In genomic region chr5:52786937-52787599, GRCh38 we compare ENCODE assay signal across 8 cellular contexts. TPM values are rescaled to one million over a fixed set of nuclear protein-coding genes. Genes with fewer than 3 reads are reported as not detected.
DNase-seq lines count a peak whose midpoint lies in the region; ATAC-seq and TF ChIP-seq lines count a peak whose summit lies in the region.

No MANE protein-coding gene starts in this region.

- H3K36me3 ChIP-seq in CD4-positive, alpha-beta memory T cell (ENCODE audit: insufficient read depth, low read length), result no peaks in the 10 kb centered on the region
- no peaks in the 10 kb centered on the region for H3K36me3 ChIP-seq in NT2/D1 (ENCODE audit: insufficient read depth, insufficient read length, low read length)
- H3K36me3 ChIP-seq in left lung, result no peaks in the 10 kb centered on the region
- H3K36me3 ChIP-seq in tibial nerve, result no peaks in the 10 kb centered on the region

- no peaks in the 10 kb centered on the region for H3K9me3 Mint-ChIP-seq in CD4-positive, alpha-beta memory T cell
- H3K9me3 Mint-ChIP-seq in MCF 10A (ENCODE audit: unreplicated experiment), result no peaks in the 10 kb centered on the region

- H3K27me3 Mint-ChIP-seq in CD4-positive, alpha-beta memory T cell, result peaks cover 2% of the 10 kb centered on the region in 2 donors
- H3K27me3 Mint-ChIP-seq in MCF 10A (ENCODE audit: insufficient read depth, unreplicated experiment), result no peaks in the 10 kb centered on the region

- peaks cover 0 to 2% of the 10 kb centered on the region in 2 donors for H3K36me3 Mint-ChIP-seq in CD4-positive, alpha-beta memory T cell
- H3K36me3 Mint-ChIP-seq in MCF 10A (ENCODE audit: insufficient read depth, unreplicated experiment), result no peaks in the 10 kb centered on the region

- TF ChIP-seq CTCF in MCF 10A (IDR thresholded peaks at IDR 0.05; ENCODE audit: unreplicated experiment), result peak; percentile 28
- peak in 1 of 2 donors; percentile 27 for TF ChIP-seq CTCF in left lung (IDR thresholded peaks at IDR 0.05)
- TF ChIP-seq CTCF in tibial nerve (IDR thresholded peaks at IDR 0.05), result peak in 2 of 5 experiments; percentile 19 to 28

- H3K27ac ChIP-seq in CD4-positive, alpha-beta memory T cell (ENCODE audit: low read depth, low read length), result no peak overlapping the region
- H3K27ac ChIP-seq in left lung (peak overlapping the region; percentile 86 to 93), tibial nerve (peak overlapping the region; percentile 75 to 94 (median 88))

- H3K4me3 Mint-ChIP-seq in CD4-positive, alpha-beta memory T cell, result peak overlapping the region; percentile 89 to 95 (median 92)
- peak overlapping the region; percentile 94 for H3K4me3 Mint-ChIP-seq in MCF 10A (ENCODE audit: unreplicated experiment)

- ATAC-seq in GM21447 (IDR thresholded peaks at IDR 0.05; ENCODE audit: unreplicated experiment), result peak; percentile 48
- ATAC-seq in left lung, result peak; percentile 73

- peak; percentile 48 to 57 (median 50) for DNase-seq in CD4-positive, alpha-beta memory T cell
- no peak for DNase-seq in NT2/D1 (ENCODE audit: low read depth, low spot score)
- DNase-seq in MCF 10A (ENCODE audit: unreplicated experiment), result peak; percentile 70
- DNase-seq in left lung, result peak in 1 of 2 donors; percentile 43
- DNase-seq in tibial nerve (ENCODE audit: low spot score in 2 of 2), result no peak
- DNase-seq in C1 segment of cervical spinal cord (lab: John Stamatoyannopoulos, UW), result no peak
- DNase-seq in NCI-H2029 treated with DMSO at 0.1 percent for 48 hours (lab: John Stamatoyannopoulos, UW), result no peak

- peaks cover 17 to 36% (median 29%) of the 10 kb centered on the region in 4 donors for H3K4me1 Mint-ChIP-seq in CD4-positive, alpha-beta memory T cell
- peaks cover 28% of the 10 kb centered on the region for H3K4me1 Mint-ChIP-seq in MCF 10A (ENCODE audit: insufficient read depth, unreplicated experiment)

- no TSS peak for BruUV-seq in MCF 10A (replicated peaks; lab: Mats Ljungman, UMichigan)

- WGBS in tibial nerve, 2 donors, result 6 to 8% methylated on average over 11 of the region's 11 CpGs

- H3K27me3 ChIP-seq in CD4-positive, alpha-beta memory T cell (ENCODE audit: insufficient read depth, low read length), result no peaks in the 10 kb centered on the region
- H3K27me3 ChIP-seq in NT2/D1 (ENCODE audit: insufficient read depth, insufficient read length) (no peaks in the 10 kb centered on the region), left lung (peaks cover 0 to 7% of the 10 kb centered on the region in 2 donors), tibial nerve (no peaks in the 10 kb centered on the region)

- intact Hi-C loops in CD4-positive, alpha-beta memory T cell (cut with micrococcal nuclease), result loop anchor here (1.0 to 5.0 kb wide), 6 partner anchors 12 to 308 kb away; no protein-coding TSS in a partner anchor
- intact Hi-C loops in MCF 10A (cut with micrococcal nuclease), result loop anchor here (1.0 to 10.0 kb wide), 4 partner anchors 12 to 310 kb away; partner anchors contain the start of gene ITGA2
- intact Hi-C loops in left lung (cut with DNase I), result loop anchor here in 1 of 2 donors (10.0 kb wide), 1 partner anchor 92 kb away; no protein-coding TSS in a partner anchor

- TF ChIP-seq EP300 in tibial nerve (IDR thresholded peaks at IDR 0.05), result no peak

- POLR2A ChIA-PET in CD4-positive, alpha-beta memory T cell (lab: Charles Lee; ENCODE audit: partially characterized antibody), result interaction anchor here (0.9 to 3.6 kb wide), 6 partner anchors 10 to 94 kb away, joined by 3 to 27 read pairs (median 8); no protein-coding TSS in a partner anchor
- POLR2A ChIA-PET in MCF 10A (lab: Yijun Ruan, JAX), result interaction anchor here (1.0 to 2.4 kb wide), 2 partner anchors 13 to 311 kb away, joined by 4 to 30 read pairs; no protein-coding TSS in a partner anchor

- CTCF ChIA-PET in CD4-positive, alpha-beta memory T cell (lab: Charles Lee; ENCODE audit: partially characterized antibody), result interaction anchor here (0.7 to 2.4 kb wide), 14 partner anchors 10 to 130 kb away, joined by 3 to 35 read pairs (median 6); no protein-coding TSS in a partner anchor
- CTCF ChIA-PET in MCF 10A (lab: Yijun Ruan, JAX), result interaction anchor here (0.6 to 2.2 kb wide), 26 partner anchors 8 to 1132 kb away, joined by 3 to 18 read pairs (median 4); no protein-coding TSS in a partner anchor

- H3K4me1 ChIP-seq in CD4-positive, alpha-beta memory T cell (ENCODE audit: insufficient read depth, low read length), result peaks cover 15% of the 10 kb centered on the region
- H3K4me1 ChIP-seq in NT2/D1 (ENCODE audit: insufficient read depth, insufficient read length) (no peaks in the 10 kb centered on the region), left lung (peaks cover 6 to 39% of the 10 kb centered on the region in 2 donors), tibial nerve (peaks cover 0 to 36% (median 6%) of the 10 kb centered on the region in 4 donors)

- no peak for TF ChIP-seq POLR2A in tibial nerve (IDR thresholded peaks at IDR 0.05)

- H3K4me3 ChIP-seq in CD4-positive, alpha-beta memory T cell (ENCODE audit: low read length in 2 of 2), result peak overlapping the region in 1 of 2 donors; percentile 65
- H3K4me3 ChIP-seq in NT2/D1 (ENCODE audit: insufficient read length, low read depth) (peak overlapping the region; percentile 49), left lung (peak overlapping the region; percentile 58 to 60), tibial nerve (peak overlapping the region; percentile 68 to 77 (median 73))

- H3K27ac Mint-ChIP-seq in CD4-positive, alpha-beta memory T cell, result peak overlapping the region in 6 of 7 donors; percentile 9 to 89 (median 52)
- no peak overlapping the region for H3K27ac Mint-ChIP-seq in MCF 10A (ENCODE audit: low read depth, unreplicated experiment)

- H3K9ac ChIP-seq in NT2/D1 (ENCODE audit: insufficient read length, low read depth), result peak overlapping the region; percentile 58

- H3K9me3 ChIP-seq in CD4-positive, alpha-beta memory T cell (ENCODE audit: control insufficient read depth in 1 of 2, low read length in 2 of 2), result no peaks in the 10 kb centered on the region
- no peaks in the 10 kb centered on the region for H3K9me3 ChIP-seq in NT2/D1 (ENCODE audit: insufficient read depth, low read length)
- H3K9me3 ChIP-seq in left lung, result no peaks in the 10 kb centered on the region
- no peaks in the 10 kb centered on the region for H3K9me3 ChIP-seq in tibial nerve

RNA-seq across cellular contexts. Expression of gene ITGA1, which starts 0.6 kb away (rescaled TPM):
- 1 to 10 TPM; 4.2 to 5.8 TPM for total RNA-seq in CD4-positive, alpha-beta memory T cell
- polyA plus RNA-seq in CD4-positive, alpha-beta memory T cell, result 1 to 10 TPM; 1.9 to 5.5 TPM
- 5.3 and 7.7 TPM in 2 replicates for total RNA-seq in MCF 10A (2022)
- 100 to 1,000 TPM in 1 of 2 donors, 10 to 100 TPM in 1; 87.5 to 127 TPM for total RNA-seq in left lung
- 10 to 100 TPM; 26.8 to 62.5 (median 27.7) TPM for total RNA-seq in tibial nerve

RNA-seq across cellular contexts. Expression of gene PELO, which starts 0.6 kb away (rescaled TPM):
- 10 to 100 TPM; 11.9 to 12.4 TPM for total RNA-seq in CD4-positive, alpha-beta memory T cell
- polyA plus RNA-seq in CD4-positive, alpha-beta memory T cell, result 1 to 10 TPM; 5.7 to 8.3 TPM
- total RNA-seq in MCF 10A (2022) (22.5 and 23.1 TPM in 2 replicates), left lung (10 to 100 TPM; 40.9 to 47.6 TPM), tibial nerve (10 to 100 TPM in 3 of 4 donors, 1 to 10 TPM in 1; 8.4 to 17.8 (median 16.6) TPM)

Comparison
In these comparisons a context has a peak if more than half of its experiments do, and no peak if none do; other contexts are left out.
1. DNase-seq: peak in CD4-positive, alpha-beta memory T cell (5 of 5) and MCF 10A (single experiment); none in NT2/D1 (single experiment), tibial nerve (0 of 2), C1 segment of cervical spinal cord (0 of 14) and NCI-H2029 treated with DMSO at 0.1 percent for 48 hours (single experiment).